8 cellular contexts compared by ENCODE assay signal in the genomic region with DNA sequence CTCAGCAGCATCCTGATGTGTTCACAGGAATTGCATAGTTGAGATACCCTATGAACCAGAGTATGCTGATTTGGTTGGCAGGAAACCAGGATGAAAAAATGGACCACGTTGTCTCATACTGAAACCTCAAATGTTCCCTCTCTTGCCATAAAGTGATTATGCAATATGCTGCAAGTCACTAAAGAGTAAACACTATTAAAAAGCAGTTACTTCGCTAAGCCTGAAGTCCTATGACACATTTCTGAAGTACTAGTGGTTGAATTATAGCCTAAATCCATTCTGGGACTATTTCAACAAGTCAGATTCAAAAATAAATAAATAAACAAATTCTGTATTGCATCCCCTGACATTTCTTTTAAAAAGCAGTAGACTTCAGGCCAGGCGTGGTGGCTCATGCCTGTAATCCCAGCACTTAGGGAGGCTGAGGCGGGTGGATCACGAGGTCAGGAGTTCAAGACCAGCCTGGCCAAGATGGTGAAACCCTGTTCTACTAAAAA.
DNase-seq lines count a peak whose midpoint lies in the region; ATAC-seq and TF ChIP-seq lines count a peak whose summit lies in the region.

No MANE protein-coding gene starts in this region.

- H3K27me3 ChIP-seq in kidney epithelial cell (ENCODE audit: control insufficient read depth, insufficient read depth, low read length), result no peaks in the 10 kb centered on the region

- ATAC-seq in GM19043 (IDR thresholded peaks at IDR 0.05; ENCODE audit: low read depth, unreplicated experiment) (peak; percentile 76), HG03175 (IDR thresholded peaks at IDR 0.05; ENCODE audit: unreplicated experiment) (peak; percentile 80)

- H3K36me3 ChIP-seq in kidney epithelial cell (ENCODE audit: control insufficient read depth, insufficient read depth, low read length), result no peaks in the 10 kb centered on the region

- peak; percentile 29 for DNase-seq in AG08396 (ENCODE audit: low spot score)
- DNase-seq in kidney epithelial cell (ENCODE audit: low read depth), result peak; percentile 68
- DNase-seq in NCI-H526 treated with DMSO at 0.1 percent for 48 hours (lab: John Stamatoyannopoulos, UW), result no peak
- no peak for DNase-seq in DMS153 (lab: John Stamatoyannopoulos, UW)
- DNase-seq in NCI-H1092 treated with DMSO at 0.1 percent for 48 hours (lab: John Stamatoyannopoulos, UW), result no peak

- H3K4me3 ChIP-seq in kidney epithelial cell (ENCODE audit: low read depth, low read length), result no peak overlapping the region

- no peak for TF ChIP-seq CTCF in VCaP (conservative IDR thresholded peaks at IDR 0.05)
- TF ChIP-seq CTCF in kidney epithelial cell (IDR thresholded peaks at IDR 0.05; ENCODE audit: insufficient read depth, low read length, poor library complexity, severe bottlenecking), result no peak

- H3K27ac ChIP-seq in VCaP, result peak overlapping the region; percentile 26; the same call in 1 of the 2 replicates

Comparison
In these comparisons a context has a peak if more than half of its experiments do, and no peak if none do; other contexts are left out.
1. DNase-seq: peak in AG08396 (single experiment) and kidney epithelial cell (single experiment); none in NCI-H526 treated with DMSO at 0.1 percent for 48 hours (single experiment), DMS153 (single experiment) and NCI-H1092 treated with DMSO at 0.1 percent for 48 hours (single experiment).